Comparison of ENCODE assay signal across 20 cellular contexts in genomic region chr2:229865033-229865432, GRCh38. TPM values are rescaled to one million over a fixed set of nuclear protein-coding genes. Genes with fewer than 3 reads are reported as not detected.
A peak's percentile ranks its signal among the peaks of the same experiment; 100 is the strongest.
DNase-seq lines count a peak whose midpoint lies in the region; ATAC-seq and TF ChIP-seq lines count a peak whose summit lies in the region.
"Had no signal": no experiment of that assay in that cellular context is flagged by ENCODE, and none has a peak within 500 bp of the region (broad histone marks: within the 10 kb centered on the region; RNA-seq: fewer than 3 reads in every experiment).

No MANE protein-coding gene starts in this region.

- H2BK120ac ChIP-seq in H9 (ENCODE audit: low read depth, low read length, poor library complexity, severe bottlenecking): no peak overlapping the region

- no CpG with 5 or more reads among the region's 2 CpGs for WGBS in H9 (ENCODE audit: extremely low coverage, insufficient read length, low lambda C conversion rate)

- no peak overlapping the region for H4K8ac ChIP-seq in H9 (replicated peaks; ENCODE audit: insufficient read length, low read depth, low read length)

- peaks cover 48% of the 10 kb centered on the region for H3K36me3 Mint-ChIP-seq in CD4-positive, alpha-beta T cell (ENCODE audit: low read depth)
- peaks cover 27% of the 10 kb centered on the region for H3K36me3 Mint-ChIP-seq in T-cell
- peaks cover 8 to 39% (median 8%) of the 10 kb centered on the region in 3 donors for H3K36me3 Mint-ChIP-seq in naive thymus-derived CD8-positive, alpha-beta T cell
- peaks cover 0 to 3% (median 0%) of the 10 kb centered on the region in 3 experiments; a peak in 3 of 7 replicates for H3K36me3 Mint-ChIP-seq in H9 (ENCODE audit: insufficient read depth in 1 of 3, low read depth in 3 of 3)

- no peak overlapping the region for H2AFZ ChIP-seq in H9 (ENCODE audit: low read length)

- H3K14ac ChIP-seq in H9 (ENCODE audit: insufficient read depth, low read length): no peak overlapping the region

- peaks cover 73% of the 10 kb centered on the region for H3K4me1 Mint-ChIP-seq in CD4-positive, alpha-beta T cell (ENCODE audit: low read depth)
- H3K4me1 Mint-ChIP-seq in T-cell (peaks cover 68 to 74% (median 70%) of the 10 kb centered on the region in 3 donors), H9 (peaks cover 11 to 16% of the 10 kb centered on the region in 2 experiments)
- H3K4me1 Mint-ChIP-seq in naive thymus-derived CD8-positive, alpha-beta T cell: peaks cover 29 to 71% (median 58%) of the 10 kb centered on the region in 4 donors

- peak overlapping the region; percentile 47 for H3K27ac Mint-ChIP-seq in CD4-positive, alpha-beta T cell
- peak overlapping the region; percentile 53 to 54 for H3K27ac Mint-ChIP-seq in T-cell
- peak overlapping the region in 7 of 10 donors; percentile 27 to 79 (median 58) for H3K27ac Mint-ChIP-seq in naive thymus-derived CD8-positive, alpha-beta T cell
- no peak overlapping the region for H3K27ac Mint-ChIP-seq in H9

- H3K4me1 ChIP-seq in H9 (ENCODE audit: insufficient read depth, low read length): 0 out of 2 replicates have a peak, but pooled peaks cover 3% of the 10 kb centered on the region

- no peak overlapping the region for H3K18ac ChIP-seq in H9 (ENCODE audit: insufficient read length, low read depth, low read length)

- H3K23ac ChIP-seq in H9 (ENCODE audit: insufficient read length, low read depth, low read length): no peak overlapping the region

- no peak overlapping the region for H4K5ac ChIP-seq in H9 (ENCODE audit: insufficient read length, low read depth, low read length)

- ATAC-seq in CD4-positive, alpha-beta T cell (ENCODE audit: poor library complexity): no peak
- no peak for ATAC-seq in T-cell (replicated peaks in 1 of 4)
- peak; percentile 15 for ATAC-seq in left colon
- ATAC-seq in naive thymus-derived CD8-positive, alpha-beta T cell: no peak
- ATAC-seq in HG03469 (IDR thresholded peaks at IDR 0.05; ENCODE audit: unreplicated experiment): no peak
- ATAC-seq: A549, Panc1 had no signal

- peaks cover 3% of the 10 kb centered on the region for H3K79me1 ChIP-seq in H9 (ENCODE audit: insufficient read depth, low read depth, low read length, poor library complexity, severe bottlenecking)

- H2AK5ac ChIP-seq in H9 (ENCODE audit: insufficient read length, low read length): no peak overlapping the region

- no peak for DNase-seq in CD4-positive, alpha-beta T cell
- DNase-seq in T-cell (no peak), left colon (no peak), H9 (no peak), kidney tubule cell (ENCODE audit: low spot score) (no peak)
- DNase-seq in naive thymus-derived CD8-positive, alpha-beta T cell: no peak
- DNase-seq: C1 segment of cervical spinal cord, Calu3, DMS79 treated with DMSO at 0.1 percent for 48 hours, GF-D8, KG1, MG63, NCI-H1105 treated with DMSO at 0.1 percent for 48 hours, NCI-H2029, NCI-H526 treated with DMSO at 0.1 percent for 48 hours, SHP77 treated with DMSO at 0.1 percent for 48 hours had no signal

- no peak overlapping the region for H3T11ph ChIP-seq in H9 (ENCODE audit: low read length)

- H3K27me3 Mint-ChIP-seq in CD4-positive, alpha-beta T cell: no peaks in the 10 kb centered on the region
- H3K27me3 Mint-ChIP-seq in T-cell (no peaks in the 10 kb centered on the region), H9 (ENCODE audit: low read depth) (no peaks in the 10 kb centered on the region)
- H3K27me3 Mint-ChIP-seq in naive thymus-derived CD8-positive, alpha-beta T cell: no peaks in the 10 kb centered on the region

- H3K4me2 ChIP-seq in H9 (ENCODE audit: insufficient read depth, insufficient read length, low read length): no peak overlapping the region
- H3K4me2 ChIP-seq: A549 had no signal

- no peak overlapping the region for H3K4me3 Mint-ChIP-seq in CD4-positive, alpha-beta T cell
- H3K4me3 Mint-ChIP-seq in T-cell (no peak overlapping the region), H9 (no peak overlapping the region)
- peak overlapping the region in 1 of 10 donors; percentile 27 for H3K4me3 Mint-ChIP-seq in naive thymus-derived CD8-positive, alpha-beta T cell

- H4K91ac ChIP-seq in H9 (ENCODE audit: insufficient read length, low read depth, low read length): no peak overlapping the region

- no peak overlapping the region for H2BK20ac ChIP-seq in H9 (ENCODE audit: low read depth, low read length, poor library complexity, severe bottlenecking)

- H2BK15ac ChIP-seq in H9 (ENCODE audit: low read depth, low read length): no peak overlapping the region

- H3K23me2 ChIP-seq in H9 (ENCODE audit: insufficient read length, low read depth, low read length, poor library complexity, severe bottlenecking): no peaks in the 10 kb centered on the region

- H3K9me3 ChIP-seq in CD4-positive, alpha-beta T cell (ENCODE audit: control insufficient read depth, low read length): no peaks in the 10 kb centered on the region
- no peaks in the 10 kb centered on the region for H3K9me3 ChIP-seq in H9 (ENCODE audit: control insufficient read depth, low read depth, low read length)
- H3K9me3 ChIP-seq: A549, MG63 had no signal

- H3K56ac ChIP-seq in H9 (ENCODE audit: insufficient read length, low read depth, low read length): no peak overlapping the region

- H3K4ac ChIP-seq in H9 (ENCODE audit: low read depth, low read length): no peak overlapping the region

- no peak overlapping the region for H3K9ac ChIP-seq in H9 (ENCODE audit: extremely low read depth, insufficient read length, low read length)

- no peak overlapping the region for H3K27ac ChIP-seq in CD4-positive, alpha-beta T cell (ENCODE audit: low read depth, low read length)
- no peak overlapping the region for H3K27ac ChIP-seq in H9 (ENCODE audit: insufficient read length, low read depth, low read length)
- H3K27ac ChIP-seq: A549, RWPE1 had no signal

- intact Hi-C loops in CD4-positive, alpha-beta T cell (cut with DNase I, micrococcal nuclease): no loop called here
- intact Hi-C loops in left colon (cut with DNase I, micrococcal nuclease): no loop called here

- POLR2A ChIA-PET in CD4-positive, alpha-beta T cell (lab: Charles Lee): no interaction called here
- POLR2A ChIA-PET in T-cell (lab: Charles Lee): interaction anchor here in 1 of 2 donors (0.6 to 0.7 kb wide), 2 partner anchors 21 to 51 kb away, joined by 6 to 8 read pairs; no protein-coding TSS in a partner anchor
- POLR2A ChIA-PET in naive thymus-derived CD8-positive, alpha-beta T cell (lab: Charles Lee): interaction anchor here (0.6 to 1.7 kb wide), 2 partner anchors 13 to 30 kb away, joined by 4 to 5 read pairs; no protein-coding TSS in a partner anchor

- H3K9me3 Mint-ChIP-seq in CD4-positive, alpha-beta T cell: no peaks in the 10 kb centered on the region
- H3K9me3 Mint-ChIP-seq in T-cell (no peaks in the 10 kb centered on the region), H9 (no peaks in the 10 kb centered on the region)
- H3K9me3 Mint-ChIP-seq in naive thymus-derived CD8-positive, alpha-beta T cell: no peaks in the 10 kb centered on the region

- H2BK5ac ChIP-seq in H9 (ENCODE audit: insufficient read length, low read length): no peak overlapping the region

- TF ChIP-seq CTCF in CD4-positive, alpha-beta T cell (IDR thresholded peaks at IDR 0.05): no peak
- no peak for TF ChIP-seq CTCF in H9 (conservative IDR thresholded peaks at IDR 0.05)

- peaks cover 1% of the 10 kb centered on the region; the same call in 1 of the 2 replicates for H3K79me2 ChIP-seq in H9 (ENCODE audit: insufficient read depth, low read length)

- no peak overlapping the region for H2BK12ac ChIP-seq in H9 (ENCODE audit: insufficient read length, low read depth, low read length)

- no peaks in the 10 kb centered on the region for H3K27me3 ChIP-seq in CD4-positive, alpha-beta T cell (ENCODE audit: control insufficient read depth, insufficient read depth, low read length)
- H3K27me3 ChIP-seq in H9 (ENCODE audit: insufficient read depth, low read length): no peaks in the 10 kb centered on the region
- H3K27me3 ChIP-seq: MG63 had no signal

- CTCF ChIA-PET in CD4-positive, alpha-beta T cell (lab: Charles Lee): interaction anchor here (0.7 to 1.3 kb wide), 3 partner anchors 22 to 64 kb away, joined by 3 read pairs; no protein-coding TSS in a partner anchor
- CTCF ChIA-PET in T-cell (lab: Charles Lee): interaction anchor here (0.6 to 1.1 kb wide), 7 partner anchors 12 to 143 kb away, joined by 3 to 8 read pairs (median 3); no protein-coding TSS in a partner anchor

- H4K20me1 ChIP-seq in H9 (ENCODE audit: control insufficient read depth, insufficient read depth, insufficient read length): no peaks in the 10 kb centered on the region

RNA-seq across cellular contexts. Expression of gene TRIP12, which starts 56.8 kb away (rescaled TPM):
- 100 to 1,000 TPM; 151 to 178 TPM for total RNA-seq in CD4-positive, alpha-beta T cell
- 100 to 1,000 TPM; 185 to 219 (median 192) TPM for total RNA-seq in T-cell
- total RNA-seq in left colon: 100 to 1,000 TPM; 183 to 188 TPM
- total RNA-seq in naive thymus-derived CD8-positive, alpha-beta T cell: 100 to 1,000 TPM; 215 to 221 TPM
- 10 to 100 TPM; 32.2 to 45.2 (median 41.2) TPM for polyA plus RNA-seq in naive thymus-derived CD8-positive, alpha-beta T cell
- total RNA-seq in H9 (2021): 166 and 172 TPM in 2 replicates

RNA-seq across cellular contexts. Expression of gene FBXO36, which starts 57.3 kb away (rescaled TPM):
- total RNA-seq in CD4-positive, alpha-beta T cell: under 1 TPM; 0.52 to 0.84 TPM
- total RNA-seq in T-cell: 1 to 10 TPM in 3 of 5 donors, under 1 TPM in 2; 0.62 to 1.6 (median 1.1) TPM
- total RNA-seq in left colon: 1 to 10 TPM; 1.6 to 2.3 TPM
- 1 to 10 TPM; 1.2 to 1.5 TPM for total RNA-seq in naive thymus-derived CD8-positive, alpha-beta T cell
- 1 to 10 TPM in 2 of 3 donors, under 1 TPM in 1; 0.32 to 1.5 (median 1.4) TPM for polyA plus RNA-seq in naive thymus-derived CD8-positive, alpha-beta T cell
- 3.0 and 3.4 TPM in 2 replicates for total RNA-seq in H9 (2021)

Comparison
In these comparisons a context has a peak if more than half of its experiments do, and no peak if none do; other contexts are left out.
1. H3K27ac Mint-ChIP-seq: peak in CD4-positive, alpha-beta T cell (single experiment), T-cell (2 of 2) and naive thymus-derived CD8-positive, alpha-beta T cell (7 of 10); none in H9 (0 of 3).